ENCODE assay signal across 8 cellular contexts in genomic region chr7:151060113-151060415, GRCh38. TPM values are rescaled to one million over a fixed set of nuclear protein-coding genes. Genes with fewer than 3 reads are reported as not detected.
DNase-seq lines count a peak whose midpoint lies in the region; ATAC-seq and TF ChIP-seq lines count a peak whose summit lies in the region.

No MANE protein-coding gene starts in this region.

- H3K4me3 ChIP-seq in GM12864 (ENCODE audit: low read depth, low read length), result peak overlapping the region; percentile 64
- peak overlapping the region; percentile 82 for H3K4me3 ChIP-seq in fibroblast of the aortic adventitia (ENCODE audit: low read depth, low read length)
- peak overlapping the region; percentile 71 to 92 (median 86) for H3K4me3 ChIP-seq in gastrocnemius medialis

- intact Hi-C loops in gastrocnemius medialis (cut with DNase I; ENCODE audit: low total_unique reads), result loop anchor here (2.0 kb wide), 1 partner anchor 51 kb away; no protein-coding TSS in a partner anchor

- H3K27ac ChIP-seq in gastrocnemius medialis, result peak overlapping the region; percentile 93 to 99 (median 98)

- no peak for ATAC-seq in gastrocnemius medialis
- no peak for ATAC-seq in GM21576 (IDR thresholded peaks at IDR 0.05; ENCODE audit: unreplicated experiment)
- ATAC-seq in HG02759 (IDR thresholded peaks at IDR 0.05; ENCODE audit: unreplicated experiment), result no peak
- ATAC-seq in GM21723 (IDR thresholded peaks at IDR 0.05; ENCODE audit: unreplicated experiment), result no peak
- no peak for ATAC-seq in GM18909 (IDR thresholded peaks at IDR 0.05; ENCODE audit: poor library complexity, unreplicated experiment)

- no peaks in the 10 kb centered on the region for H3K9me3 ChIP-seq in gastrocnemius medialis

- in situ Hi-C loops in gastrocnemius medialis (cut with MboI; ENCODE audit: low sequenced_read_pairs in 4 of 4), result no loop called here

- TF ChIP-seq CTCF in GM12864 (IDR thresholded peaks at IDR 0.05; ENCODE audit: low read depth, low read length, missing control alignments), result no peak
- no peak for TF ChIP-seq CTCF in fibroblast of the aortic adventitia (IDR thresholded peaks at IDR 0.05; ENCODE audit: insufficient read depth, low read length)
- peak in 1 of 5 experiments; percentile 1 for TF ChIP-seq CTCF in gastrocnemius medialis (IDR thresholded peaks at IDR 0.05 in 4 of 5, conservative IDR thresholded peaks at IDR 0.05 in 1 of 5)

- TF ChIP-seq POLR2A in gastrocnemius medialis (IDR thresholded peaks at IDR 0.05), result no peak

- peaks cover 0 to 11% of the 10 kb centered on the region in 2 donors for H3K36me3 ChIP-seq in gastrocnemius medialis

- H3K4me1 ChIP-seq in gastrocnemius medialis, result peaks cover 22 to 44% of the 10 kb centered on the region in 2 donors

- DNase-seq in GM12864 (ENCODE audit: low read depth) (no peak), SW480 (ENCODE audit: low spot score) (peak; percentile 25), fibroblast of the aortic adventitia (ENCODE audit: low read depth) (no peak), gastrocnemius medialis (no peak)

- no peaks in the 10 kb centered on the region for H3K27me3 ChIP-seq in gastrocnemius medialis

RNA-seq across cellular contexts. Expression of gene SLC4A2, which starts 0.7 kb away (rescaled TPM):
- total RNA-seq in fibroblast of the aortic adventitia (ENCODE audit: low replicate concordance), result 39.7 and 65.4 TPM in 2 replicates
- 10 to 100 TPM; 27.5 to 39.6 (median 33.0) TPM for total RNA-seq in gastrocnemius medialis

RNA-seq across cellular contexts. Expression of gene CDK5, which starts 2.4 kb away (rescaled TPM):
- total RNA-seq in fibroblast of the aortic adventitia (ENCODE audit: low replicate concordance), result 16.1 and 28.9 TPM in 2 replicates
- 10 to 100 TPM in 1 of 4 donors, 1 to 10 TPM in 3; 3.7 to 10.7 (median 5.9) TPM for total RNA-seq in gastrocnemius medialis

RNA-seq across cellular contexts. Expression of gene ASIC3, which starts 11.7 kb away (rescaled TPM):
- 0.18 TPM in 1 of 2 replicates, not detected in the other for total RNA-seq in fibroblast of the aortic adventitia (ENCODE audit: low replicate concordance)
- total RNA-seq in gastrocnemius medialis, result 10 to 100 TPM in 1 of 4 donors, 1 to 10 TPM in 2, under 1 TPM in 1; 0.72 to 11.0 (median 2.5) TPM

RNA-seq across cellular contexts. Expression of gene FASTK, which starts 20.5 kb away (rescaled TPM):
- 62.7 and 86.0 TPM in 2 replicates for total RNA-seq in fibroblast of the aortic adventitia (ENCODE audit: low replicate concordance)
- total RNA-seq in gastrocnemius medialis, result 100 to 1,000 TPM; 108 to 181 (median 141) TPM

RNA-seq across cellular contexts. Expression of gene TMUB1, which starts 23.2 kb away (rescaled TPM):
- 11.7 and 20.2 TPM in 2 replicates for total RNA-seq in fibroblast of the aortic adventitia (ENCODE audit: low replicate concordance)
- total RNA-seq in gastrocnemius medialis, result 100 to 1,000 TPM in 2 of 4 donors, 10 to 100 TPM in 2; 55.5 to 137 (median 97.4) TPM
